Comparison of ENCODE assay signal across 25 cellular contexts in the genomic region with DNA sequence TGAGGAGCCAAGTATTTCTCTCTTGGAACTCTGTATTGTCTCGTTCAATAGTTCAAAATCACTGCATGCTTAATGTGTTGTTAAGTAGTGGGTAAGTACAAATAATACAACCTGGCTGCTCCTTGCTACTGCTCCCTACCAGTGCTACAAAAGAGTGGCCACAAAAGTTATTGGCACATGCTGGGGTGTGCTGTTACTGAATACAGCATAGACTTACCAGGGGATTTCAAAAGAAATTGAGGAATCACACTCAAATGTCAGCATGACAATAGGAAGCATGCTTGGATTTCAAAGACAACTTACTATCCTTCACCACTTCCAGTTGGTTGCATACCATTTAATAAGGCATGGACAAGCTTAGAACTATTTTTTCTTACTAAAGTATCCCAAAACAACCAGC.
"Had no signal": no experiment of that assay in that cellular context is flagged by ENCODE, and none has a peak within 500 bp of the region (broad histone marks: within the 10 kb centered on the region; RNA-seq: fewer than 3 reads in every experiment).

No MANE protein-coding gene starts in this region.

- H3K27ac Mint-ChIP-seq: naive thymus-derived CD4-positive, alpha-beta T cell; stimulated activated effector memory CD8-positive, alpha-beta T cell treated with anti-CD3 and anti-CD28 coated beads, Interleukin-12 subunit alpha, Interleukin-12 subunit beta, amount 100 ng/mL, for 72 hours; type B pancreatic cell had no signal

- H3K9me3 ChIP-seq: gastrocnemius medialis, ovary, psoas muscle, sigmoid colon, stomach, thyroid gland had no signal

- H3K4me1 ChIP-seq: gastrocnemius medialis, left lung, psoas muscle, sigmoid colon, stomach, thyroid gland had no signal

- H3K4me1 Mint-ChIP-seq: naive thymus-derived CD4-positive, alpha-beta T cell; stimulated activated effector memory CD8-positive, alpha-beta T cell treated with anti-CD3 and anti-CD28 coated beads, Interleukin-12 subunit alpha, Interleukin-12 subunit beta, amount 100 ng/mL, for 72 hours had no signal

- H3K36me3 Mint-ChIP-seq: naive thymus-derived CD4-positive, alpha-beta T cell; stimulated activated effector memory CD8-positive, alpha-beta T cell treated with anti-CD3 and anti-CD28 coated beads, Interleukin-12 subunit alpha, Interleukin-12 subunit beta, amount 100 ng/mL, for 72 hours had no signal

- H3K27me3 ChIP-seq: dorsolateral prefrontal cortex, gastrocnemius medialis, left lung, ovary, sigmoid colon, stomach, thyroid gland had no signal

- H3K27me3 Mint-ChIP-seq: naive thymus-derived CD4-positive, alpha-beta T cell; type B pancreatic cell had no signal

- H3K4me3 ChIP-seq: dorsolateral prefrontal cortex, gastrocnemius medialis, left lung, ovary, psoas muscle, sigmoid colon, stomach, thyroid gland had no signal

- H3K27ac ChIP-seq: dorsolateral prefrontal cortex, epithelial cell of prostate, gastrocnemius medialis, left lung, ovary, psoas muscle, sigmoid colon, stomach, thyroid gland had no signal

- H3K4me3 Mint-ChIP-seq: naive thymus-derived CD4-positive, alpha-beta T cell; nephron; stimulated activated effector memory CD8-positive, alpha-beta T cell treated with anti-CD3 and anti-CD28 coated beads, Interleukin-12 subunit alpha, Interleukin-12 subunit beta, amount 100 ng/mL, for 72 hours; type B pancreatic cell had no signal

- H3K36me3 ChIP-seq: gastrocnemius medialis, left lung, ovary, sigmoid colon, stomach, thyroid gland had no signal

- H3K9me3 Mint-ChIP-seq: nephron had no signal

- DNase-seq: dorsolateral prefrontal cortex; effector CD4-positive, alpha-beta T cell; foreskin fibroblast; gastrocnemius medialis; head of caudate nucleus; left cardiac atrium; left lung; mesenchymal stem cell; midbrain; naive thymus-derived CD4-positive, alpha-beta T cell; occipital lobe; ovary; posterior cingulate gyrus; psoas muscle; right cardiac atrium; sigmoid colon; stimulated activated CD4-positive, alpha-beta T cell treated with anti-CD3 and anti-CD28 coated beads, Interleukin-2, amount 100 ng/mL, for 24 hours; stimulated activated CD4-positive, alpha-beta T cell treated with anti-CD3 and anti-CD28 coated beads, Interleukin-4, amount 100 ng/mL, for 24 hours; stimulated activated naive CD4-positive, alpha-beta T cell treated with Interleukin-2 at 50 U/mL for 16 hours; stomach; thyroid gland had no signal
